In genomic region chr11:56916609-56917008, GRCh38 we compare ENCODE assay signal across 28 cellular contexts.
"Had no signal": no experiment of that assay in that cellular context is flagged by ENCODE, and none has a peak within 500 bp of the region (broad histone marks: within the 10 kb centered on the region; RNA-seq: fewer than 3 reads in every experiment).

No MANE protein-coding gene starts in this region.

- H3K27me3 Mint-ChIP-seq: activated naive CD8-positive, alpha-beta T cell treated with anti-CD3 and anti-CD28 coated beads, Interleukin-2, amount 50 U/mL, for 24 hours; T-helper 17 cell had no signal

- DNase-seq: activated CD4-positive, alpha-beta T cell treated with anti-CD3 and anti-CD28 coated beads for 48 hours; activated CD4-positive, alpha-beta T cell treated with anti-CD3 and anti-CD28 coated beads, Interleukin-2, amount 50 U/mL, for 4 hours; activated CD4-positive, CD25-positive, alpha-beta regulatory T cell treated with anti-CD3 and anti-CD28 coated beads, Interleukin-2, amount 50 U/mL, for 72 hours; activated CD8-positive, alpha-beta memory T cell treated with anti-CD3 and anti-CD28 coated beads, Interleukin-2, amount 50 U/mL, for 48 hours; activated CD8-positive, alpha-beta T cell treated with anti-CD3 and anti-CD28 coated beads, Interleukin-2, amount 10 ng/mL, durations not matched to agents 7 days and 5 days; activated effector memory CD4-positive, alpha-beta T cell treated with anti-CD3 and anti-CD28 coated beads, Interleukin-2, amount 50 U/mL, for 16 hours; activated naive CD4-positive, alpha-beta T cell treated with Interleukin-2 at 50 U/mL for 16 hours; activated naive CD8-positive, alpha-beta T cell treated with anti-CD3 and anti-CD28 coated beads, Interleukin-2, amount 50 U/mL, for 24 hours; activated T-cell treated with anti-CD3 and anti-CD28 coated beads, Interleukin-2, amount 50 U/mL, for 1 hour; amniotic stem cell; body of pancreas; central memory CD4-positive, alpha-beta T cell; Karpas-422; MM.1S; NCI-H1105; NCI-H1436; NCI-H187; NCI-H2081; NCI-H2171 treated with DMSO at 0.1 percent for 48 hours; NCI-H226; NCI-H510A; NCI-H526 treated with DMSO at 0.1 percent for 48 hours; NCI-H82; SIG-M5; T-helper 17 cell; T-helper 9 cell had no signal

- H3K4me1 Mint-ChIP-seq: activated naive CD8-positive, alpha-beta T cell treated with anti-CD3 and anti-CD28 coated beads, Interleukin-2, amount 50 U/mL, for 24 hours; T-helper 17 cell; WTC11 had no signal

- H3K27ac Mint-ChIP-seq: activated CD8-positive, alpha-beta T cell treated with anti-CD3 and anti-CD28 coated beads, Interleukin-2, amount 10 ng/mL, durations not matched to agents 7 days and 5 days; activated naive CD4-positive, alpha-beta T cell treated with anti-CD3 and anti-CD28 coated beads, Interleukin-2, amount 50 U/mL, for 72 hours; activated naive CD8-positive, alpha-beta T cell treated with anti-CD3 and anti-CD28 coated beads, Interleukin-2, amount 50 U/mL, for 24 hours; T-helper 17 cell; WTC11 had no signal

- H3K4me3 Mint-ChIP-seq: activated CD8-positive, alpha-beta T cell treated with anti-CD3 and anti-CD28 coated beads, Interleukin-2, amount 10 ng/mL, durations not matched to agents 7 days and 5 days; activated naive CD8-positive, alpha-beta T cell treated with anti-CD3 and anti-CD28 coated beads, Interleukin-2, amount 50 U/mL, for 24 hours; T-helper 17 cell; WTC11 had no signal

- H3K36me3 Mint-ChIP-seq: activated naive CD4-positive, alpha-beta T cell treated with anti-CD3 and anti-CD28 coated beads, Interleukin-2, amount 50 U/mL, for 72 hours had no signal

- ATAC-seq: activated CD8-positive, alpha-beta T cell treated with anti-CD3 and anti-CD28 coated beads, Interleukin-2, amount 10 ng/mL, durations not matched to agents 7 days and 5 days; activated naive CD8-positive, alpha-beta T cell treated with anti-CD3 and anti-CD28 coated beads, Interleukin-2, amount 50 U/mL, for 24 hours; body of pancreas; T-helper 17 cell; WTC11 had no signal
